ENCODE assay signal across 8 cellular contexts in genomic region chr2:73112026-73112912, GRCh38. TPM values are rescaled to one million over a fixed set of nuclear protein-coding genes. Genes with fewer than 3 reads are reported as not detected.
A peak's percentile ranks its signal among the peaks of the same experiment; 100 is the strongest.
DNase-seq lines count a peak whose midpoint lies in the region; ATAC-seq and TF ChIP-seq lines count a peak whose summit lies in the region.

No MANE protein-coding gene starts in this region.

- DNase-seq in ELF-1 (ENCODE audit: low read depth, low spot score) (peak; percentile 57), M059J (ENCODE audit: low read depth) (peak; percentile 44), cardiac septum (ENCODE audit: low spot score) (peak; percentile 73), progenitor cell of endocrine pancreas (ENCODE audit: low spot score, unreplicated experiment) (no peak), cortex of kidney (lab: John Stamatoyannopoulos, UW) (no peak), NCI-H128 (lab: John Stamatoyannopoulos, UW; ENCODE audit: unreplicated experiment) (no peak)
- DNase-seq in activated naive CD4-positive, alpha-beta T cell treated with anti-CD3 and anti-CD28 coated beads, Interleukin-2, amount 10 ng/mL, durations not matched to agents 7 days and 5 days: peak; percentile 49

- TF ChIP-seq CTCF in progenitor cell of endocrine pancreas (IDR thresholded peaks at IDR 0.05; ENCODE audit: unreplicated experiment): no peak

- peak; percentile 21 for ATAC-seq in GM21723 (IDR thresholded peaks at IDR 0.05; ENCODE audit: unreplicated experiment)

- no peaks in the 10 kb centered on the region for H3K36me3 Mint-ChIP-seq in activated naive CD4-positive, alpha-beta T cell treated with anti-CD3 and anti-CD28 coated beads, Interleukin-2, amount 10 ng/mL, durations not matched to agents 7 days and 5 days
- no peaks in the 10 kb centered on the region for H3K36me3 Mint-ChIP-seq in progenitor cell of endocrine pancreas (ENCODE audit: insufficient read depth)

- CTCF ChIA-PET in activated naive CD4-positive, alpha-beta T cell treated with anti-CD3 and anti-CD28 coated beads, Interleukin-2, amount 10 ng/mL, durations not matched to agents 7 days and 5 days (lab: Charles Lee): interaction anchor here (2.1 to 2.7 kb wide), 2 partner anchors 26 to 65 kb away, joined by 6 to 10 read pairs; no protein-coding TSS in a partner anchor

- intact Hi-C loops in cardiac septum (cut with DNase I): loop anchor here (2.0 to 5.0 kb wide), 2 partner anchors 23 to 120 kb away; partner anchors contain the start of genes CCT7 and PRADC1

- H3K9me3 Mint-ChIP-seq in activated naive CD4-positive, alpha-beta T cell treated with anti-CD3 and anti-CD28 coated beads, Interleukin-2, amount 10 ng/mL, durations not matched to agents 7 days and 5 days: no peaks in the 10 kb centered on the region
- H3K9me3 Mint-ChIP-seq in progenitor cell of endocrine pancreas (ENCODE audit: low read depth): no peaks in the 10 kb centered on the region

- H3K27ac Mint-ChIP-seq in activated naive CD4-positive, alpha-beta T cell treated with anti-CD3 and anti-CD28 coated beads, Interleukin-2, amount 10 ng/mL, durations not matched to agents 7 days and 5 days: no peak overlapping the region
- peak overlapping the region; percentile 94 for H3K27ac Mint-ChIP-seq in progenitor cell of endocrine pancreas

- peak overlapping the region; percentile 78 for H3K4me3 Mint-ChIP-seq in activated naive CD4-positive, alpha-beta T cell treated with anti-CD3 and anti-CD28 coated beads, Interleukin-2, amount 10 ng/mL, durations not matched to agents 7 days and 5 days
- peak overlapping the region; percentile 79 for H3K4me3 Mint-ChIP-seq in progenitor cell of endocrine pancreas (ENCODE audit: low read depth)

- peaks cover 57% of the 10 kb centered on the region for H3K27me3 Mint-ChIP-seq in activated naive CD4-positive, alpha-beta T cell treated with anti-CD3 and anti-CD28 coated beads, Interleukin-2, amount 10 ng/mL, durations not matched to agents 7 days and 5 days
- H3K27me3 Mint-ChIP-seq in progenitor cell of endocrine pancreas: peaks cover 4% of the 10 kb centered on the region

- peaks cover 29% of the 10 kb centered on the region for H3K4me1 Mint-ChIP-seq in activated naive CD4-positive, alpha-beta T cell treated with anti-CD3 and anti-CD28 coated beads, Interleukin-2, amount 10 ng/mL, durations not matched to agents 7 days and 5 days
- H3K4me1 Mint-ChIP-seq in progenitor cell of endocrine pancreas (ENCODE audit: low read depth): peaks cover 17% of the 10 kb centered on the region

RNA-seq across cellular contexts. Expression of gene RAB11FIP5, which starts 0.5 kb away (rescaled TPM):
- total RNA-seq in M059J (2014; rRNA removed; shearing (Covaris generic)): 19.4 and 40.8 TPM in 2 replicates
- total RNA-seq in cardiac septum: 38.1 TPM
- total RNA-seq in progenitor cell of endocrine pancreas: 22.0 and 23.5 TPM in 2 replicates

RNA-seq across cellular contexts. Expression of gene SFXN5, which starts 40.8 kb away (rescaled TPM):
- 7.9 and 17.3 TPM in 2 replicates for total RNA-seq in M059J (2014; rRNA removed; shearing (Covaris generic))
- 13.3 TPM for total RNA-seq in cardiac septum
- total RNA-seq in progenitor cell of endocrine pancreas: 33.1 and 36.0 TPM in 2 replicates

Comparison
In these comparisons a context has a peak if more than half of its experiments do, and no peak if none do; other contexts are left out.
1. DNase-seq: peak in ELF-1 (single experiment), M059J (single experiment), activated naive CD4-positive, alpha-beta T cell treated with anti-CD3 and anti-CD28 coated beads, Interleukin-2, amount 10 ng/mL, durations not matched to agents 7 days and 5 days (single experiment) and cardiac septum (single experiment); none in progenitor cell of endocrine pancreas (single experiment), cortex of kidney (single experiment) and NCI-H128 (single experiment).